8 cellular contexts compared by ENCODE assay signal in genomic region chr11:65786786-65787636, GRCh38. TPM values are rescaled to one million over a fixed set of nuclear protein-coding genes. Genes with fewer than 3 reads are reported as not detected.
A peak's percentile ranks its signal among the peaks of the same experiment; 100 is the strongest.
DNase-seq lines count a peak whose midpoint lies in the region; ATAC-seq, FAIRE-seq and TF ChIP-seq lines count a peak whose summit lies in the region.

OVOL1 (plus strand) TSS chr11:65787063; CDS start chr11:65787374, 311 bp downstream.

- H3K27me3 ChIP-seq in HepG2 (ENCODE audit: control insufficient read depth in 1 of 2, insufficient read depth in 2 of 2, low read length in 2 of 2) (peaks cover 24 to 83% of the 10 kb centered on the region in 2 experiments), right lobe of liver (peaks cover 4 to 20% of the 10 kb centered on the region in 2 donors), upper lobe of right lung (peaks cover 25% of the 10 kb centered on the region)

- POLR2A ChIA-PET in HepG2 (lab: Yijun Ruan, JAX), result interaction anchor here (0.6 kb wide), 1 partner anchor 133 kb away, joined by 3 read pairs; no protein-coding TSS in a partner anchor

- H3K4me1 ChIP-seq in HepG2 (ENCODE audit: insufficient read depth, low read length), result peaks cover 41% of the 10 kb centered on the region
- peaks cover 0 to 14% (median 4%) of the 10 kb centered on the region in 4 donors for H3K4me1 ChIP-seq in right lobe of liver
- H3K4me1 ChIP-seq in upper lobe of right lung, result peaks cover 14% of the 10 kb centered on the region

- in situ Hi-C loops in HepG2 (cut with HindIII; ENCODE audit: extremely low pct_ligation_motif_present, low pct_unique_long_range_greater_than_20kb), result no loop called here

- no peaks in the 10 kb centered on the region for H4K20me1 ChIP-seq in HepG2 (ENCODE audit: insufficient read depth, low read length)

- BruUV-seq in HepG2 (replicated peaks; lab: Mats Ljungman, UMichigan), result no TSS peak

- no peak for TF ChIP-seq POLR2A in HepG2 (IDR thresholded peaks at IDR 0.05; ENCODE audit: insufficient read depth in 1 of 2, low read depth in 2 of 2, low read length in 2 of 2)
- TF ChIP-seq POLR2A in right lobe of liver (IDR thresholded peaks at IDR 0.05), result no peak

- TF ChIP-seq CTCF in HepG2 (CRISPR knock-in tag; IDR thresholded peaks at IDR 0.05), result no peak
- no peak for TF ChIP-seq CTCF in right lobe of liver (IDR thresholded peaks at IDR 0.05)
- TF ChIP-seq CTCF in upper lobe of right lung (IDR thresholded peaks at IDR 0.05), result no peak

- no peaks in the 10 kb centered on the region for H3K79me2 ChIP-seq in HepG2 (ENCODE audit: insufficient read depth, low read length)

- FAIRE-seq in HepG2 (lab: Jason Lieb, UNC), result no peak

- intact Hi-C loops in HepG2 (cut with micrococcal nuclease; ENCODE audit: unreplicated experiment) (no loop called here), right lobe of liver (cut with DNase I) (no loop called here), upper lobe of right lung (cut with DNase I) (no loop called here)

- no peak for DNase-seq in HepG2 (ENCODE audit: low spot score)
- no peak for DNase-seq in right lobe of liver
- peak; percentile 27 to 49 for DNase-seq in activated CD4-positive, alpha-beta T cell treated with anti-CD3 and anti-CD28 coated beads, Interleukin-2, amount 50 U/mL, for 4 hours
- DNase-seq in left kidney (ENCODE audit: low read depth, low spot score), result peak; percentile 86
- peak; percentile 91 for DNase-seq in upper lobe of right lung
- no peak for DNase-seq in GF-D8 (lab: John Stamatoyannopoulos, UW)

- no peak for TF ChIP-seq RAD21 in HepG2 (CRISPR knock-in tag; IDR thresholded peaks at IDR 0.05)

- CTCF ChIA-PET in HepG2 (lab: Yijun Ruan, JAX; ENCODE audit: low intra/inter-chr PET ratio, low total read pairs), result no interaction called here

- WGBS in HepG2 (ENCODE audit: low lambda C conversion rate), result 15% methylated on average over 37 of the region's 112 CpGs
- 1% methylated on average over 18 of the region's 112 CpGs for WGBS in right lobe of liver (ENCODE audit: insufficient coverage, low coverage, low lambda C conversion rate, missing lambda C conversion rate)

- no peak within 1 kb of the TSS for H3K27ac ChIP-seq in HepG2 (ENCODE audit: extremely low read length, insufficient read depth, low read length)
- H3K27ac ChIP-seq in right lobe of liver, result no peak within 1 kb of the TSS
- H3K27ac ChIP-seq in upper lobe of right lung, result no peak within 1 kb of the TSS

- no peaks in the 10 kb centered on the region for H3K36me3 ChIP-seq in HepG2 (replicated peaks in 1 of 2; ENCODE audit: control insufficient read depth in 1 of 2, insufficient read depth in 2 of 2, low read length in 2 of 2)
- no peaks in the 10 kb centered on the region for H3K36me3 ChIP-seq in right lobe of liver
- H3K36me3 ChIP-seq in upper lobe of right lung, result no peaks in the 10 kb centered on the region

- ATAC-seq in HepG2, result no peak
- no peak for ATAC-seq in right lobe of liver
- peak; percentile 64 for ATAC-seq in upper lobe of right lung
- no peak for ATAC-seq in GM18868 (IDR thresholded peaks at IDR 0.05; ENCODE audit: unreplicated experiment)
- ATAC-seq in HG02973 (IDR thresholded peaks at IDR 0.05; ENCODE audit: unreplicated experiment), result no peak

- H2AFZ ChIP-seq in HepG2 (ENCODE audit: low read length), result no peak within 1 kb of the TSS

- TF ChIP-seq EP300 in HepG2 (IDR thresholded peaks at IDR 0.05; ENCODE audit: low read depth in 2 of 2, low read length in 2 of 2), result no peak
- TF ChIP-seq EP300 in HepG2 (CRISPR knock-in tag; IDR thresholded peaks at IDR 0.05; ENCODE audit: borderline replicate concordance), result no peak

- H3K9me3 ChIP-seq in HepG2 (ENCODE audit: low read length), result no peaks in the 10 kb centered on the region
- H3K9me3 ChIP-seq in right lobe of liver, result no peaks in the 10 kb centered on the region
- no peaks in the 10 kb centered on the region for H3K9me3 ChIP-seq in upper lobe of right lung

- H3K4me3 ChIP-seq in HepG2 (replicated peaks in 1 of 3; ENCODE audit: insufficient read depth in 1 of 3, low read depth in 2 of 3, low read length in 3 of 3), result peak within 1 kb of the TSS in 2 of 3 experiments; percentile 26 to 61; a peak in 2 of 6 replicates
- peak within 1 kb of the TSS in 1 of 3 donors; percentile 21 for H3K4me3 ChIP-seq in right lobe of liver
- peak within 1 kb of the TSS; percentile 46 for H3K4me3 ChIP-seq in upper lobe of right lung

- H3K9ac ChIP-seq in HepG2 (ENCODE audit: insufficient read depth, low read depth, low read length), result no peak within 1 kb of the TSS

- H3K4me2 ChIP-seq in HepG2 (ENCODE audit: low read depth, low read length), result peak within 1 kb of the TSS; percentile 71

TF ChIP-seq in HepG2, 621 proteins besides CTCF, POLR2A, EP300 and RAD21:
- TF ChIP-seq MAX (IDR thresholded peaks at IDR 0.05) (0 out of 2 replicates have a peak, but pooled peaks have one; percentile 26), EZH2 (conservative IDR thresholded peaks at IDR 0.05; ENCODE audit: low read depth, low read length) (0 out of 2 replicates have a peak, but pooled peaks have one; percentile 36), ZNF777 (CRISPR knock-in tag; IDR thresholded peaks at IDR 0.05) (peak; percentile 87)
- TF ChIP-seq, protein P1, sequence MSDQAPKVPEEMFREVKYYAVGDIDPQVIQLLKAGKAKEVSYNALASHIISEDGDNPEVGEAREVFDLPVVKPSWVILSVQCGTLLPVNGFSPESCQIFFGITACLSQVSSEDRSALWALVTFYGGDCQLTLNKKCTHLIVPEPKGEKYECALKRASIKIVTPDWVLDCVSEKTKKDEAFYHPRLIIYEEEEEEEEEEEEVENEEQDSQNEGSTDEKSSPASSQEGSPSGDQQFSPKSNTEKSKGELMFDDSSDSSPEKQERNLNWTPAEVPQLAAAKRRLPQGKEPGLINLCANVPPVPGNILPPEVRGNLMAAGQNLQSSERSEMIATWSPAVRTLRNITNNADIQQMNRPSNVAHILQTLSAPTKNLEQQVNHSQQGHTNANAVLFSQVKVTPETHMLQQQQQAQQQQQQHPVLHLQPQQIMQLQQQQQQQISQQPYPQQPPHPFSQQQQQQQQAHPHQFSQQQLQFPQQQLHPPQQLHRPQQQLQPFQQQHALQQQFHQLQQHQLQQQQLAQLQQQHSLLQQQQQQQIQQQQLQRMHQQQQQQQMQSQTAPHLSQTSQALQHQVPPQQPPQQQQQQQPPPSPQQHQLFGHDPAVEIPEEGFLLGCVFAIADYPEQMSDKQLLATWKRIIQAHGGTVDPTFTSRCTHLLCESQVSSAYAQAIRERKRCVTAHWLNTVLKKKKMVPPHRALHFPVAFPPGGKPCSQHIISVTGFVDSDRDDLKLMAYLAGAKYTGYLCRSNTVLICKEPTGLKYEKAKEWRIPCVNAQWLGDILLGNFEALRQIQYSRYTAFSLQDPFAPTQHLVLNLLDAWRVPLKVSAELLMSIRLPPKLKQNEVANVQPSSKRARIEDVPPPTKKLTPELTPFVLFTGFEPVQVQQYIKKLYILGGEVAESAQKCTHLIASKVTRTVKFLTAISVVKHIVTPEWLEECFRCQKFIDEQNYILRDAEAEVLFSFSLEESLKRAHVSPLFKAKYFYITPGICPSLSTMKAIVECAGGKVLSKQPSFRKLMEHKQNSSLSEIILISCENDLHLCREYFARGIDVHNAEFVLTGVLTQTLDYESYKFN (CRISPR knock-in tag; conservative IDR thresholded peaks at IDR 0.05), result no peak

RNA-seq across cellular contexts. Expression of gene OVOL1, which starts in this region (rescaled TPM):
- total RNA-seq in HepG2 (2016; rRNA removed; fragmentation: Illumina TruSeq; extraction: Trizol), result not detected in 2 replicates
- not detected in 2 replicates for total RNA-seq in HepG2 (2016; cell fraction: cytosol; rRNA removed; fragmentation: Illumina TruSeq; extraction: Trizol; ENCODE audit: low read depth)
- total RNA-seq in HepG2 (2016; cell fraction: insoluble cytoplasmic fraction; rRNA removed; fragmentation: Illumina TruSeq; extraction: Trizol), result not detected in 2 replicates
- not detected in 2 replicates for total RNA-seq in HepG2 (2016; cell fraction: membrane; rRNA removed; fragmentation: Illumina TruSeq; extraction: Trizol)
- total RNA-seq in HepG2 (2016; cell fraction: nucleus; rRNA removed; fragmentation: Illumina TruSeq; extraction: Trizol), result not detected in 2 replicates
- polyA plus RNA-seq in HepG2 (2011; rRNA removed), result 0.01 and 0.04 TPM in 2 replicates
- polyA plus RNA-seq in HepG2 (2011; cell fraction: cytosol; rRNA removed), result not detected in 2 replicates
- polyA plus RNA-seq in HepG2 (2011; cell fraction: nucleus; rRNA removed), result 0.03 TPM in 1 of 2 replicates, not detected in the other
- not detected in 2 replicates for polyA plus RNA-seq in HepG2 (2012)
- polyA plus RNA-seq in HepG2 (2016; cell fraction: cytosol; fragmentation: Illumina TruSeq; extraction: Trizol; ENCODE audit: low read depth), result not detected in 2 replicates
- polyA plus RNA-seq in HepG2 (2016; cell fraction: insoluble cytoplasmic fraction; fragmentation: Illumina TruSeq; extraction: Trizol; ENCODE audit: low read depth), result not detected in 2 replicates
- not detected in 2 replicates for polyA plus RNA-seq in HepG2 (2016; cell fraction: membrane; fragmentation: Illumina TruSeq; extraction: Trizol; ENCODE audit: low read depth)
- polyA plus RNA-seq in HepG2 (2016; cell fraction: nucleus; fragmentation: Illumina TruSeq; extraction: Trizol; ENCODE audit: insufficient read depth, low read depth), result not detected in 2 replicates
- not detected in 2 replicates for polyA minus RNA-seq in HepG2 (2011; rRNA and poly(A)+ RNA removed; ENCODE audit: low replicate concordance)
- not detected in 2 replicates for polyA minus RNA-seq in HepG2 (2011; cell fraction: cytosol; rRNA and poly(A)+ RNA removed)
- polyA minus RNA-seq in HepG2 (2011; cell fraction: nucleus; rRNA and poly(A)+ RNA removed), result not detected in 2 replicates
- not detected for total RNA-seq in right lobe of liver
- total RNA-seq in upper lobe of right lung, result 2.7 TPM

Comparison
In these comparisons a context has a peak if more than half of its experiments do, and no peak if none do; other contexts are left out.
1. DNase-seq: peak in activated CD4-positive, alpha-beta T cell treated with anti-CD3 and anti-CD28 coated beads, Interleukin-2, amount 50 U/mL, for 4 hours (2 of 2), left kidney (single experiment) and upper lobe of right lung (single experiment); none in HepG2 (single experiment), right lobe of liver (0 of 3) and GF-D8 (single experiment).